30 cellular contexts compared by ENCODE assay signal in the genomic region with DNA sequence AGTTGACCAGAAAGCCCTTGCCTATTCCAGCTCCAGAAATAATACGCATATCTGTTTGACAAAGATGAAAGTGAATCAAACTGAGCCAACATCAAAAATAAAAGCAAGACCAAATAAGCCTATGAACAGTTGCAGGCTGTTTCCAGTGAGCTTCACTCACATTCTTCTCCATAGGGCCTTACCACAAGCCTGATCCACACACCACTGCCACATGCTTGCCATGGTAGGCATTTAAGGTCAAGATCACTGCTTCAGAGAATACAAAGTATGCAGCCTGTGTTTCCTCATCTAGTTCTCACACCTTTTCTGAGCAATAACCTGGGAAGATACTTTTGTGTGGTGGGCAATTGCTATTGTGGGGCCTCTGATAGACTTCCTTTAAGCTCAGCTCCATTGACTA.
"Had no signal": no experiment of that assay in that cellular context is flagged by ENCODE, and none has a peak within 500 bp of the region (broad histone marks: within the 10 kb centered on the region; RNA-seq: fewer than 3 reads in every experiment).

No MANE protein-coding gene starts in this region.

- H3K27me3 ChIP-seq: adrenal gland, ascending aorta, esophagus muscularis mucosa, heart right ventricle, neutrophil, ovary had no signal

- H3K9me3 ChIP-seq: ascending aorta, esophagus muscularis mucosa, heart right ventricle, lower lobe of right lung, mucosa of descending colon, neutrophil, ovary, thoracic aorta had no signal

- ATAC-seq: activated naive CD4-positive, alpha-beta T cell treated with anti-CD3 and anti-CD28 coated beads, Interleukin-2, amount 50 U/mL, for 72 hours; activated T-cell treated with anti-CD3 and anti-CD28 coated beads, Interleukin-2, amount 50 U/mL, for 4 hours; activated T-helper 17 cell treated with anti-CD3 and anti-CD28 coated beads, Interleukin-2, amount 50 U/mL, for 72 hours; heart right ventricle; left lobe of liver; lower lobe of right lung; mucosa of descending colon; sciatic nerve; stimulated activated effector memory CD8-positive, alpha-beta T cell treated with anti-CD3 and anti-CD28 coated beads, Interleukin-12 subunit alpha, Interleukin-12 subunit beta, amount 100 ng/mL, for 72 hours had no signal

- H3K27ac ChIP-seq: adrenal gland, ascending aorta, esophagus muscularis mucosa, heart right ventricle, lower lobe of right lung, neutrophil, ovary, thoracic aorta had no signal

- H3K4me3 ChIP-seq: adrenal gland, ascending aorta, esophagus muscularis mucosa, heart right ventricle, lower lobe of right lung, mucosa of descending colon, ovary, thoracic aorta had no signal

- DNase-seq: activated CD4-positive, alpha-beta memory T cell treated with anti-CD3 and anti-CD28 coated beads for 36 hours; activated CD4-positive, alpha-beta T cell treated with anti-CD3 and anti-CD28 coated beads, Interleukin-2, amount 10 ng/mL, durations not matched to agents 24 days and 14 days; activated CD4-positive, CD25-positive, alpha-beta regulatory T cell treated with anti-CD3 and anti-CD28 coated beads, Interleukin-2, amount 50 U/mL, for 72 hours; activated CD8-positive, alpha-beta memory T cell treated with anti-CD3 and anti-CD28 coated beads, Interleukin-2, amount 50 U/mL, for 48 hours; activated gamma-delta T cell treated with Interleukin-2 at 50 U/mL for 16 hours; activated T-cell treated with anti-CD3 and anti-CD28 coated beads, Interleukin-2, amount 50 U/mL, for 4 hours; adrenal gland; caudate nucleus; endodermal cell; foreskin melanocyte; heart right ventricle; lower lobe of right lung; mucosa of descending colon; naive B cell; nephron progenitor cell; ovary; retina; small intestine; stimulated activated CD4-positive, alpha-beta T cell treated with anti-CD3 and anti-CD28 coated beads, Interleukin-4, amount 100 ng/mL, for 24 hours; T-helper 9 cell; trophoblast cell had no signal

- H3K4me1 ChIP-seq: adrenal gland, ascending aorta, esophagus muscularis mucosa, heart right ventricle, lower lobe of right lung had no signal

- H3K36me3 ChIP-seq: adrenal gland, ascending aorta, esophagus muscularis mucosa, heart right ventricle, lower lobe of right lung, neutrophil, ovary, thoracic aorta had no signal
